ENCODE assay signal across 14 cellular contexts in genomic region chr11:92670293-92670890, GRCh38.
"Had no signal": no experiment of that assay in that cellular context is flagged by ENCODE, and none has a peak within 500 bp of the region (broad histone marks: within the 10 kb centered on the region; RNA-seq: fewer than 3 reads in every experiment).

No MANE protein-coding gene starts in this region.

- H3K4me1 ChIP-seq: uterus had no signal

- FAIRE-seq: keratinocyte had no signal

- H3K9me3 Mint-ChIP-seq: dendritic cell treated with granulocyte-macrophage colony-stimulating factor and Interleukin-4, amounts not matched to agents 40 ng/mL and 50 ng/mL, for 4 days; mesothelial cell of epicardium had no signal

- H3K36me3 Mint-ChIP-seq: activated naive CD8-positive, alpha-beta T cell; mesothelial cell of epicardium had no signal

- H3K27me3 Mint-ChIP-seq: activated naive CD8-positive, alpha-beta T cell; activated T-cell treated with anti-CD3 and anti-CD28 coated beads, Interleukin-2, amount 50 U/mL, for 24 hours; dendritic cell treated with granulocyte-macrophage colony-stimulating factor and Interleukin-4, amounts not matched to agents 40 ng/mL and 50 ng/mL, for 4 days; effector memory CD8-positive, alpha-beta T cell had no signal

- H3K27me3 ChIP-seq: brain microvascular endothelial cell, gastroesophageal sphincter, uterus had no signal

- H3K27ac Mint-ChIP-seq: activated naive CD8-positive, alpha-beta T cell; activated T-cell treated with anti-CD3 and anti-CD28 coated beads, Interleukin-2, amount 50 U/mL, for 24 hours; dendritic cell treated with granulocyte-macrophage colony-stimulating factor and Interleukin-4, amounts not matched to agents 40 ng/mL and 50 ng/mL, for 4 days; effector memory CD8-positive, alpha-beta T cell; mesothelial cell of epicardium had no signal

- ATAC-seq: effector memory CD8-positive, alpha-beta T cell; gastroesophageal sphincter had no signal

- H3K4me3 ChIP-seq: gastroesophageal sphincter, skin epidermis, uterus had no signal

- DNase-seq: activated effector memory CD4-positive, alpha-beta T cell treated with Interleukin-2 at 50 U/mL for 16 hours; activated T-cell treated with anti-CD3 and anti-CD28 coated beads, Interleukin-2, amount 50 U/mL, for 24 hours; amygdala; brain microvascular endothelial cell; effector memory CD8-positive, alpha-beta T cell; posterior cingulate gyrus; uterus had no signal

- H3K36me3 ChIP-seq: brain microvascular endothelial cell, gastroesophageal sphincter, uterus had no signal

- H3K9me3 ChIP-seq: gastroesophageal sphincter, uterus had no signal

- H3K27ac ChIP-seq: brain microvascular endothelial cell, epithelial cell of prostate, gastroesophageal sphincter, skin epidermis, uterus had no signal

- H3K4me3 Mint-ChIP-seq: activated naive CD8-positive, alpha-beta T cell; activated T-cell treated with anti-CD3 and anti-CD28 coated beads, Interleukin-2, amount 50 U/mL, for 24 hours; dendritic cell treated with granulocyte-macrophage colony-stimulating factor and Interleukin-4, amounts not matched to agents 40 ng/mL and 50 ng/mL, for 4 days; effector memory CD8-positive, alpha-beta T cell; mesothelial cell of epicardium had no signal
